ENCODE assay signal across 18 cellular contexts in genomic region chr5:66518052-66518451, GRCh38.
"Had no signal": no experiment of that assay in that cellular context is flagged by ENCODE, and none has a peak within 500 bp of the region (broad histone marks: within the 10 kb centered on the region; RNA-seq: fewer than 3 reads in every experiment).

No MANE protein-coding gene starts in this region.

- H3K27me3 ChIP-seq: heart left ventricle, suprapubic skin, thyroid gland, upper lobe of left lung had no signal

- H3K36me3 ChIP-seq: heart left ventricle, suprapubic skin, thyroid gland, upper lobe of left lung had no signal

- H3K4me3 ChIP-seq: coronary artery, heart left ventricle, mucosa of descending colon, suprapubic skin, thyroid gland had no signal

- H3K4me1 Mint-ChIP-seq: stimulated activated effector memory CD8-positive, alpha-beta T cell treated with anti-CD3 and anti-CD28 coated beads, Interleukin-12 subunit alpha, Interleukin-12 subunit beta, amount 100 ng/mL, for 72 hours had no signal

- H3K27ac Mint-ChIP-seq: naive thymus-derived CD8-positive, alpha-beta T cell; stimulated activated effector memory CD8-positive, alpha-beta T cell treated with anti-CD3 and anti-CD28 coated beads, Interleukin-12 subunit alpha, Interleukin-12 subunit beta, amount 100 ng/mL, for 72 hours had no signal

- H3K27ac ChIP-seq: coronary artery, heart left ventricle, suprapubic skin, thyroid gland had no signal

- H3K9me3 ChIP-seq: thyroid gland had no signal

- H3K4me1 ChIP-seq: suprapubic skin, upper lobe of left lung had no signal

- ATAC-seq: left lobe of liver; mucosa of descending colon; naive thymus-derived CD8-positive, alpha-beta T cell; right cardiac atrium; stimulated activated effector memory CD8-positive, alpha-beta T cell treated with anti-CD3 and anti-CD28 coated beads, Interleukin-12 subunit alpha, Interleukin-12 subunit beta, amount 100 ng/mL, for 72 hours; stimulated activated naive CD8-positive, alpha-beta T cell treated with anti-CD3 and anti-CD28 coated beads, Interleukin-15, Interleukin-2, amounts not matched to agents 100 U/mL and 50 U/mL, for 24 hours had no signal

- DNase-seq: central memory CD4-positive, alpha-beta T cell; effector CD4-positive, alpha-beta T cell; heart left ventricle; hypothalamus; mesendoderm; mucosa of descending colon; naive thymus-derived CD8-positive, alpha-beta T cell; right cardiac atrium; small intestine; stimulated activated CD4-positive, alpha-beta T cell treated with anti-CD3 and anti-CD28 coated beads, Interleukin-4, amount 100 ng/mL, for 1 hour; stimulated activated CD8-positive, alpha-beta memory T cell treated with anti-CD3 and anti-CD28 coated beads, Interleukin-4, amount 100 ng/mL, for 48 hours; stimulated activated naive CD8-positive, alpha-beta T cell treated with anti-CD3 and anti-CD28 coated beads, Interleukin-15, Interleukin-2, amounts not matched to agents 100 U/mL and 50 U/mL, for 24 hours; upper lobe of left lung had no signal

- H3K36me3 Mint-ChIP-seq: naive thymus-derived CD8-positive, alpha-beta T cell; stimulated activated effector memory CD8-positive, alpha-beta T cell treated with anti-CD3 and anti-CD28 coated beads, Interleukin-12 subunit alpha, Interleukin-12 subunit beta, amount 100 ng/mL, for 72 hours had no signal

- H3K4me3 Mint-ChIP-seq: naive thymus-derived CD8-positive, alpha-beta T cell; stimulated activated effector memory CD8-positive, alpha-beta T cell treated with anti-CD3 and anti-CD28 coated beads, Interleukin-12 subunit alpha, Interleukin-12 subunit beta, amount 100 ng/mL, for 72 hours had no signal
